In the genomic region with DNA sequence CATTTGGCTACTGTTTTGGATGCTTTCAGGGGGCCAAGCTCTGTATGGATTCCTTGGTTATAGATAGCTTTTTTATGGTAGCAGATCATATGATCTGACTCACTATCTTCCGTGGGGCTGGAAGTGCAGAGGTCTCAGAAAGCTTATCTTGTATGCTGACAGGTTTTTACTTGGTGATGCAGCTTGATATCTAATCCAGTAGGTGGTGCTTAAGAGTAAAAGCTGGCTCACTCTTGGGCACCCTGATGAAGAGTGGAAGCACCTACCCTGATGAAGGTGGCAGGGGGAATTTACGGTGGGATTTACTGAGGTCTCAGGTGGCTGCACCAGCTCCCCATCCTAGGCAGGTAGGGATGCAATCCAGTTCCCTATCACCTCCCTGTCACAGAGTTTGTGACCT, we compare ENCODE assay signal across 21 cellular contexts.
A peak's percentile ranks its signal among the peaks of the same experiment; 100 is the strongest.
DNase-seq lines count a peak whose midpoint lies in the region; ATAC-seq and TF ChIP-seq lines count a peak whose summit lies in the region.
"Had no signal": no experiment of that assay in that cellular context is flagged by ENCODE, and none has a peak within 500 bp of the region (broad histone marks: within the 10 kb centered on the region; RNA-seq: fewer than 3 reads in every experiment).

No MANE protein-coding gene starts in this region.

- H3K4me1 Mint-ChIP-seq in H9, result no peaks in the 10 kb centered on the region
- no peaks in the 10 kb centered on the region for H3K4me1 Mint-ChIP-seq in WTC11
- H3K4me1 Mint-ChIP-seq: CD4-positive, alpha-beta memory T cell; IgD-negative memory B cell had no signal

- H3K27ac Mint-ChIP-seq in H9, result no peak overlapping the region
- H3K27ac Mint-ChIP-seq in WTC11, result no peak overlapping the region
- H3K27ac Mint-ChIP-seq: CD4-positive, alpha-beta memory T cell; IgD-negative memory B cell; T-helper 1 cell treated with Interleukin-12 subunit alpha and Interleukin-12 subunit beta and Interleukin-4 antibody, amounts not matched to agents 30 μg/mL and 1 μg/mL, for 36 hours had no signal

- H3K27me3 ChIP-seq in H9 (ENCODE audit: insufficient read depth, low read length), result no peaks in the 10 kb centered on the region

- H3K27me3 Mint-ChIP-seq in H9 (ENCODE audit: low read depth), result no peaks in the 10 kb centered on the region
- H3K27me3 Mint-ChIP-seq in WTC11 (ENCODE audit: low read depth), result no peaks in the 10 kb centered on the region

- H4K5ac ChIP-seq in H9 (ENCODE audit: insufficient read length, low read depth, low read length), result no peak overlapping the region

- no peak overlapping the region for H2BK15ac ChIP-seq in H9 (ENCODE audit: low read depth, low read length)

- no peak overlapping the region for H4K91ac ChIP-seq in H9 (ENCODE audit: insufficient read length, low read depth, low read length)

- WGBS in H9 (ENCODE audit: extremely low coverage, insufficient read length, low lambda C conversion rate), result no CpG with 5 or more reads among the region's 2 CpGs

- H2BK5ac ChIP-seq in H9 (ENCODE audit: insufficient read length, low read length), result no peak overlapping the region

- no peak overlapping the region for H2BK12ac ChIP-seq in H9 (ENCODE audit: insufficient read length, low read depth, low read length)

- H3K36me3 Mint-ChIP-seq in H9 (ENCODE audit: insufficient read depth in 1 of 3, low read depth in 3 of 3) (no peaks in the 10 kb centered on the region; a peak in 2 of 7 replicates), WTC11 (0 out of 2 replicates have a peak, but pooled peaks cover 2% of the 10 kb centered on the region)
- H3K36me3 Mint-ChIP-seq: CD4-positive, alpha-beta memory T cell; IgD-negative memory B cell had no signal

- no peak overlapping the region for H3K27ac ChIP-seq in C4-2B
- no peak overlapping the region for H3K27ac ChIP-seq in H9 (ENCODE audit: insufficient read length, low read depth, low read length)
- H3K27ac ChIP-seq: GM23248 had no signal

- H2BK120ac ChIP-seq in H9 (ENCODE audit: low read depth, low read length, poor library complexity, severe bottlenecking), result no peak overlapping the region

- H3K56ac ChIP-seq in H9 (ENCODE audit: insufficient read length, low read depth, low read length), result no peak overlapping the region

- H3K23me2 ChIP-seq in H9 (ENCODE audit: insufficient read length, low read depth, low read length, poor library complexity, severe bottlenecking), result no peaks in the 10 kb centered on the region

- in situ Hi-C loops in GM13977 (cut with MboI; ENCODE audit: low pct_unique_long_range_greater_than_20kb, low sequenced_read_pairs, unreplicated experiment), result no loop called here

- peak; percentile 25 for TF ChIP-seq CTCF in C4-2B (conservative IDR thresholded peaks at IDR 0.05)
- peak; percentile 63 for TF ChIP-seq CTCF in H9 (conservative IDR thresholded peaks at IDR 0.05)
- 0 out of 2 replicates have a peak, but pooled peaks have one; percentile 16 for TF ChIP-seq CTCF in WTC11 (IDR thresholded peaks at IDR 0.05)
- TF ChIP-seq CTCF in GM10248 (IDR thresholded peaks at IDR 0.05; ENCODE audit: control extremely low read depth, extremely low read depth, low read depth, missing control alignments), result no peak
- TF ChIP-seq CTCF in GM13977 (IDR thresholded peaks at IDR 0.05; ENCODE audit: extremely low read depth, insufficient read depth, missing control alignments), result no peak

- H3K9me3 Mint-ChIP-seq in H9 (peaks cover 4% of the 10 kb centered on the region in 2 experiments; a peak in 2 of 5 replicates), WTC11 (peaks cover 9% of the 10 kb centered on the region)

- H3K23ac ChIP-seq in H9 (ENCODE audit: insufficient read length, low read depth, low read length), result no peak overlapping the region

- no peaks in the 10 kb centered on the region for H3K4me1 ChIP-seq in H9 (ENCODE audit: insufficient read depth, low read length)

- no peak overlapping the region for H2AFZ ChIP-seq in H9 (ENCODE audit: low read length)
- H2AFZ ChIP-seq: GM23248 had no signal

- H3K14ac ChIP-seq in H9 (ENCODE audit: insufficient read depth, low read length), result no peak overlapping the region

- H3K79me1 ChIP-seq in H9 (ENCODE audit: insufficient read depth, low read depth, low read length, poor library complexity, severe bottlenecking), result no peaks in the 10 kb centered on the region

- H3K4me3 Mint-ChIP-seq in H9 (no peak overlapping the region), WTC11 (no peak overlapping the region)
- H3K4me3 Mint-ChIP-seq: CD4-positive, alpha-beta memory T cell; IgD-negative memory B cell; T-helper 1 cell treated with Interleukin-12 subunit alpha and Interleukin-12 subunit beta and Interleukin-4 antibody, amounts not matched to agents 30 μg/mL and 1 μg/mL, for 36 hours had no signal

- no peak overlapping the region for H2AK5ac ChIP-seq in H9 (ENCODE audit: insufficient read length, low read length)

- DNase-seq in H9 (peak; percentile 28), WTC11 (ENCODE audit: low spot score) (no peak), left lobe of liver (ENCODE audit: low spot score) (no peak), GM10248 (ENCODE audit: extremely low spot score) (no peak), GM13977 (ENCODE audit: low spot score) (no peak)
- no peak for DNase-seq in activated effector memory CD4-positive, alpha-beta T cell treated with Interleukin-2 at 50 U/mL for 16 hours
- DNase-seq: Calu3; CD4-positive, alpha-beta memory T cell; DMS79; GM23248; Kasumi-1; MV-4-11; NCI-H1417 treated with DMSO at 0.1 percent for 48 hours; NCI-H2029; NCI-H2171; NCI-H774; SHP77 had no signal

- POLR2A ChIA-PET in WTC11 (lab: Charles Lee) (no interaction called here), GM10248 (lab: Yijun Ruan, JAX) (no interaction called here)

- no peak overlapping the region for H3K4me2 ChIP-seq in H9 (ENCODE audit: insufficient read depth, insufficient read length, low read length)

- H3K9ac ChIP-seq in H9 (ENCODE audit: extremely low read depth, insufficient read length, low read length), result no peak overlapping the region
- H3K9ac ChIP-seq: GM23248 had no signal

- no peaks in the 10 kb centered on the region for H3K79me2 ChIP-seq in H9 (ENCODE audit: insufficient read depth, low read length)

- H3T11ph ChIP-seq in H9 (ENCODE audit: low read length), result no peak overlapping the region

- ATAC-seq in WTC11 (peak; percentile 93), left lobe of liver (peak; percentile 38), HG02938 (IDR thresholded peaks at IDR 0.05; ENCODE audit: unreplicated experiment) (no peak)

- H3K18ac ChIP-seq in H9 (ENCODE audit: insufficient read length, low read depth, low read length), result no peak overlapping the region

- H2BK20ac ChIP-seq in H9 (ENCODE audit: low read depth, low read length, poor library complexity, severe bottlenecking), result no peak overlapping the region

- no peak overlapping the region for H3K4ac ChIP-seq in H9 (ENCODE audit: low read depth, low read length)

- H4K20me1 ChIP-seq in H9 (ENCODE audit: control insufficient read depth, insufficient read depth, insufficient read length), result no peaks in the 10 kb centered on the region

- CTCF ChIA-PET in WTC11 (lab: Charles Lee) (interaction anchor here (0.9 to 1.5 kb wide), 5 partner anchors 10 to 178 kb away, joined by 3 to 16 read pairs (median 3); no protein-coding TSS in a partner anchor), GM10248 (lab: Yijun Ruan, JAX) (interaction anchor here (1.7 kb wide), 1 partner anchor 26 kb away, joined by 5 read pairs; no protein-coding TSS in a partner anchor)

- H4K8ac ChIP-seq in H9 (replicated peaks; ENCODE audit: insufficient read length, low read depth, low read length), result no peak overlapping the region

- H3K9me3 ChIP-seq in H9 (ENCODE audit: control insufficient read depth, low read depth, low read length), result no peaks in the 10 kb centered on the region

TF ChIP-seq in WTC11, 78 proteins besides CTCF, POLR2A, EP300 and RAD21:
- TF ChIP-seq, protein P1, sequence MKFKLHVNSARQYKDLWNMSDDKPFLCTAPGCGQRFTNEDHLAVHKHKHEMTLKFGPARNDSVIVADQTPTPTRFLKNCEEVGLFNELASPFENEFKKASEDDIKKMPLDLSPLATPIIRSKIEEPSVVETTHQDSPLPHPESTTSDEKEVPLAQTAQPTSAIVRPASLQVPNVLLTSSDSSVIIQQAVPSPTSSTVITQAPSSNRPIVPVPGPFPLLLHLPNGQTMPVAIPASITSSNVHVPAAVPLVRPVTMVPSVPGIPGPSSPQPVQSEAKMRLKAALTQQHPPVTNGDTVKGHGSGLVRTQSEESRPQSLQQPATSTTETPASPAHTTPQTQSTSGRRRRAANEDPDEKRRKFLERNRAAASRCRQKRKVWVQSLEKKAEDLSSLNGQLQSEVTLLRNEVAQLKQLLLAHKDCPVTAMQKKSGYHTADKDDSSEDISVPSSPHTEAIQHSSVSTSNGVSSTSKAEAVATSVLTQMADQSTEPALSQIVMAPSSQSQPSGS (CRISPR knock-in tag; IDR thresholded peaks at IDR 0.05; ENCODE audit: borderline replicate concordance, low read depth), result no peak
- TF ChIP-seq NFE2L1 (CRISPR knock-in tag; IDR thresholded peaks at IDR 0.05) (no peak), SMAD4 (CRISPR knock-in tag; IDR thresholded peaks at IDR 0.05) (no peak), NFATC4 (CRISPR knock-in tag; IDR thresholded peaks at IDR 0.05) (no peak)
TF ChIP-seq in WTC11: peak in this region for 0.

Comparison
In these comparisons a context has a peak if more than half of its experiments do, and no peak if none do; other contexts are left out.
1. CTCF ChIP-seq: peak in C4-2B (single experiment), H9 (single experiment) and WTC11 (single experiment); none in GM10248 (single experiment) and GM13977 (single experiment).